12 cellular contexts compared by ENCODE assay signal in genomic region chr1:36751525-36751924, GRCh38.
"Had no signal": no experiment of that assay in that cellular context is flagged by ENCODE, and none has a peak within 500 bp of the region (broad histone marks: within the 10 kb centered on the region; RNA-seq: fewer than 3 reads in every experiment).

No MANE protein-coding gene starts in this region.

- H3K9me3 ChIP-seq: ascending aorta, gastrocnemius medialis, lower lobe of right lung, thyroid gland had no signal

- H3K4me1 ChIP-seq: ascending aorta, gastrocnemius medialis, lower lobe of right lung, thyroid gland had no signal

- DNase-seq: activated CD4-positive, alpha-beta T cell treated with anti-CD3 and anti-CD28 coated beads, Interleukin-2, amount 50 U/mL, for 4 hours; activated gamma-delta T cell; effector CD4-positive, alpha-beta T cell; gastrocnemius medialis; lower lobe of right lung; stimulated activated naive CD4-positive, alpha-beta T cell treated with Interleukin-2 at 50 U/mL for 16 hours; thyroid gland had no signal

- H3K27ac ChIP-seq: ascending aorta, coronary artery, gastrocnemius medialis, lower lobe of right lung, thyroid gland had no signal

- H3K4me3 ChIP-seq: ascending aorta, coronary artery, gastrocnemius medialis, lower lobe of right lung, thyroid gland had no signal

- FAIRE-seq: keratinocyte had no signal

- ATAC-seq: esophagus mucosa; gastrocnemius medialis; lower lobe of right lung; natural killer cell treated with Interleukin-12 subunit alpha and Interleukin-12 subunit beta and Interleukin-15 and Interleukin-18, amount 100 ng/mL, for 72 hours had no signal
